ENCODE assay signal across 14 cellular contexts in the genomic region with DNA sequence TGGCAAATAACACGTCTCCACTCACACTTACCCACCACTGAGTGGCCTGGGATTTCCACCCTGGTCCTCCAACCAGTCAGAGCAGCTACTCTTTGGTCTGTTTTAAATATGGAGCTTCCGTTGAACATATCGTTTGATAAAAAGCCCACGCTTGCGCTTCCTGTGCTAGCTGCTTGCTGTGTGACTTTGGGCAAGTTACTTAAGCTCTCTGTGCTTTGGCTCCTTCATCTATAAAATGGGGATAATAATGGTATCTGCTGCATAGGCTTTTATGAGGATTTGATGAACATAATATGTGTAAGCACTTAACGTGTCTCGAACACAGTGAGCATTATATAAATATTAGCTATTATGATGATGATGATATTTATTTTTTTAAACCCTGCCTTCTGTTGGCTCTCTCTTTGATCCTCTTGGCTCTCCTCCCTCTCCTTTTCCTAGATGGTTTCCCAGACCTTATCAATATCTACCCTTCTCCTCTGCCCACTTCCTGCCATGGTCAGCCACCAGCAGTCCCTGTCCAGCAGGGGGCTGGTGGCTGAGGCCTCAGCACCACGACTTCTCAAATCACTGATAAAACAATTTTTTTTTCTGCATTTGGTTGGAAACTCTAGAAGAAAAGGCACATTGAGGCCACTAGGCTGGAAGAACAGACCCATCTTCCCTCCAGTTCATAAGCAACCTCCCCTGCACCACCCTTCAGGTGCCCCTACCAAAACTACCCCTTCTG.
DNase-seq lines count a peak whose midpoint lies in the region; ATAC-seq and TF ChIP-seq lines count a peak whose summit lies in the region.
"Had no signal": no experiment of that assay in that cellular context is flagged by ENCODE, and none has a peak within 500 bp of the region (broad histone marks: within the 10 kb centered on the region; RNA-seq: fewer than 3 reads in every experiment).

No MANE protein-coding gene starts in this region.

- H2BK5ac ChIP-seq in mesendoderm (ENCODE audit: low read length), result no peak overlapping the region

- H3K4me1 ChIP-seq in HEK293 (ENCODE audit: control insufficient read depth, insufficient read depth, low read length) (peaks cover 5% of the 10 kb centered on the region; the same call in 1 of the 2 replicates), mesendoderm (ENCODE audit: control insufficient read depth, low read depth, low read length) (peaks cover 17% of the 10 kb centered on the region), lower lobe of right lung (no peaks in the 10 kb centered on the region)
- H3K4me1 ChIP-seq: colonic mucosa, right atrium auricular region had no signal

- no peaks in the 10 kb centered on the region for H3K9me3 Mint-ChIP-seq in brain

- POLR2A ChIA-PET in AG04450 (lab: Yijun Ruan, JAX) (no interaction called here), HEK293 (lab: Yijun Ruan, JAX) (no interaction called here)

- intact Hi-C loops in lower lobe of right lung (cut with DNase I), result no loop called here

- H3K4me3 Mint-ChIP-seq in brain, result no peak overlapping the region

- WGBS in mesendoderm (ENCODE audit: extremely low coverage, insufficient coverage, low lambda C conversion rate), result no CpG with 5 or more reads among the region's 8 CpGs

- DNase-seq in AG04450 (ENCODE audit: low read depth, low spot score) (no peak), mesendoderm (peak; percentile 25), glomerular visceral epithelial cell (ENCODE audit: extremely low spot score) (no peak), lower lobe of right lung (no peak)
- DNase-seq: colonic mucosa; stimulated activated naive CD4-positive, alpha-beta T cell had no signal

- no peak overlapping the region for H3K9ac ChIP-seq in mesendoderm (ENCODE audit: low read length)
- H3K9ac ChIP-seq: BLaER1 had no signal

- ATAC-seq in HG03039 (IDR thresholded peaks at IDR 0.05; ENCODE audit: unreplicated experiment) (no peak), HG03159 (IDR thresholded peaks at IDR 0.05; ENCODE audit: unreplicated experiment) (no peak), lower lobe of right lung (no peak)
- ATAC-seq: activated CD4-positive, CD25-positive, alpha-beta regulatory T cell treated with anti-CD3 and anti-CD28 coated beads, Interleukin-2, amount 50 U/mL, for 24 hours had no signal

- H4K5ac ChIP-seq in mesendoderm (ENCODE audit: low read length), result no peak overlapping the region

- H3K36me3 ChIP-seq in HEK293 (ENCODE audit: control insufficient read depth in 2 of 2, insufficient read depth in 1 of 2, low read length in 2 of 2) (no peaks in the 10 kb centered on the region), mesendoderm (ENCODE audit: control insufficient read depth, insufficient read depth, low read length) (no peaks in the 10 kb centered on the region), lower lobe of right lung (no peaks in the 10 kb centered on the region)
- H3K36me3 ChIP-seq: BLaER1, colonic mucosa, right atrium auricular region had no signal

- H3K4me1 Mint-ChIP-seq in brain, result peaks cover 71% of the 10 kb centered on the region

- no peaks in the 10 kb centered on the region for H3K36me3 Mint-ChIP-seq in brain

- H3K18ac ChIP-seq in mesendoderm (ENCODE audit: low read length), result no peak overlapping the region

- no peak overlapping the region for H2AK5ac ChIP-seq in mesendoderm (ENCODE audit: low read length)

- H3K4me3 ChIP-seq in AG04450 (ENCODE audit: low read depth, low read length) (no peak overlapping the region), HEK293 (ENCODE audit: low read depth, low read length) (no peak overlapping the region), mesendoderm (ENCODE audit: low read length) (no peak overlapping the region), lower lobe of right lung (no peak overlapping the region)
- H3K4me3 ChIP-seq: BLaER1, colonic mucosa, right atrium auricular region, SK-N-MC had no signal

- no peak overlapping the region for H3K56ac ChIP-seq in mesendoderm (ENCODE audit: low read length)

- H3K27ac ChIP-seq in AG04450 (ENCODE audit: low read depth, low read length) (no peak overlapping the region), HEK293 (ENCODE audit: extremely low read depth, low read depth, low read length) (no peak overlapping the region), mesendoderm (ENCODE audit: low read depth, low read length) (no peak overlapping the region), lower lobe of right lung (no peak overlapping the region)
- H3K27ac ChIP-seq: BLaER1, colonic mucosa, right atrium auricular region had no signal

- no peak overlapping the region for H2BK15ac ChIP-seq in mesendoderm (replicated peaks; ENCODE audit: low read depth)

- no peak overlapping the region for H4K8ac ChIP-seq in mesendoderm (ENCODE audit: low read depth, low read length)

- H3K79me1 ChIP-seq in mesendoderm (ENCODE audit: low read length), result no peaks in the 10 kb centered on the region

- no peak overlapping the region for H3K4me2 ChIP-seq in mesendoderm (ENCODE audit: low read length)
- H3K4me2 ChIP-seq: BLaER1 had no signal

- no peaks in the 10 kb centered on the region for H3K27me3 Mint-ChIP-seq in brain

- H3K9me3 ChIP-seq in AG04450 (ENCODE audit: control insufficient read depth, insufficient read depth, low read length), result no peaks in the 10 kb centered on the region
- no peaks in the 10 kb centered on the region for H3K9me3 ChIP-seq in HEK293 (ENCODE audit: control insufficient read depth, insufficient read depth, low read depth, low read length)
- H3K9me3 ChIP-seq in lower lobe of right lung, result no peaks in the 10 kb centered on the region
- H3K9me3 ChIP-seq: BLaER1, colonic mucosa, right atrium auricular region had no signal

- CTCF ChIA-PET in AG04450 (lab: Charles Lee) (no interaction called here), HEK293 (lab: Yijun Ruan, JAX) (interaction anchor here (1.6 kb wide), 1 partner anchor 158 kb away, joined by 4 read pairs; no protein-coding TSS in a partner anchor)

- no peak overlapping the region for H3K23ac ChIP-seq in mesendoderm (ENCODE audit: low read length)

- H3K27me3 ChIP-seq in AG04450 (ENCODE audit: control insufficient read depth, insufficient read depth, low read length) (peaks cover 5% of the 10 kb centered on the region), mesendoderm (ENCODE audit: insufficient read depth, low read length, poor library complexity) (no peaks in the 10 kb centered on the region), lower lobe of right lung (ENCODE audit: low read depth) (peaks cover under 1% of the 10 kb centered on the region)
- H3K27me3 ChIP-seq: BLaER1, colonic mucosa, right atrium auricular region had no signal

- H3K27ac Mint-ChIP-seq in brain, result peak overlapping the region in 3 of 5 experiments; percentile 20 to 96 (median 29)

- no peaks in the 10 kb centered on the region for H3K79me2 ChIP-seq in mesendoderm (ENCODE audit: control insufficient read depth, insufficient read depth, low read length)

- H2BK120ac ChIP-seq in mesendoderm (ENCODE audit: low read depth, low read length), result no peak overlapping the region

- peak; percentile 26 for TF ChIP-seq CTCF in AG04450 (IDR thresholded peaks at IDR 0.05; ENCODE audit: low read depth, low read length)
- 0 out of 2 replicates have a peak, but pooled peaks have one; percentile 34 for TF ChIP-seq CTCF in HEK293 (tag by site-specific recombination; IDR thresholded peaks at IDR 0.05)
- peak in 1 of 2 experiments; percentile 37 for TF ChIP-seq CTCF in brain (conservative IDR thresholded peaks at IDR 0.05)
- TF ChIP-seq CTCF in lower lobe of right lung (IDR thresholded peaks at IDR 0.05), result no peak

- H3K4ac ChIP-seq in mesendoderm (ENCODE audit: low read depth, low read length), result no peak overlapping the region

TF ChIP-seq in HEK293, 187 proteins besides CTCF, POLR2A, EP300 and RAD21:
- TF ChIP-seq ZNF501 (tag by site-specific recombination; IDR thresholded peaks at IDR 0.05) (no peak), BCL11B (tag by site-specific recombination; IDR thresholded peaks at IDR 0.05; ENCODE audit: low read depth) (no peak), OSR2 (tag by site-specific recombination; IDR thresholded peaks at IDR 0.05) (no peak), ZNF768 (tag by site-specific recombination; IDR thresholded peaks at IDR 0.05) (0 out of 2 replicates have a peak, but pooled peaks have one; percentile 20)
TF ChIP-seq in HEK293: peak in this region for 1.
